ENCODE assay signal across 1 cellular context in genomic region chr4:126678608-126679007, GRCh38.
TF ChIP-seq lines count a peak whose summit lies in the region.

No MANE protein-coding gene starts in this region.

TF ChIP-seq in H1, 55 proteins besides CTCF, POLR2A, EP300 and RAD21 (continued from another document):
- TF ChIP-seq, protein P1, sequence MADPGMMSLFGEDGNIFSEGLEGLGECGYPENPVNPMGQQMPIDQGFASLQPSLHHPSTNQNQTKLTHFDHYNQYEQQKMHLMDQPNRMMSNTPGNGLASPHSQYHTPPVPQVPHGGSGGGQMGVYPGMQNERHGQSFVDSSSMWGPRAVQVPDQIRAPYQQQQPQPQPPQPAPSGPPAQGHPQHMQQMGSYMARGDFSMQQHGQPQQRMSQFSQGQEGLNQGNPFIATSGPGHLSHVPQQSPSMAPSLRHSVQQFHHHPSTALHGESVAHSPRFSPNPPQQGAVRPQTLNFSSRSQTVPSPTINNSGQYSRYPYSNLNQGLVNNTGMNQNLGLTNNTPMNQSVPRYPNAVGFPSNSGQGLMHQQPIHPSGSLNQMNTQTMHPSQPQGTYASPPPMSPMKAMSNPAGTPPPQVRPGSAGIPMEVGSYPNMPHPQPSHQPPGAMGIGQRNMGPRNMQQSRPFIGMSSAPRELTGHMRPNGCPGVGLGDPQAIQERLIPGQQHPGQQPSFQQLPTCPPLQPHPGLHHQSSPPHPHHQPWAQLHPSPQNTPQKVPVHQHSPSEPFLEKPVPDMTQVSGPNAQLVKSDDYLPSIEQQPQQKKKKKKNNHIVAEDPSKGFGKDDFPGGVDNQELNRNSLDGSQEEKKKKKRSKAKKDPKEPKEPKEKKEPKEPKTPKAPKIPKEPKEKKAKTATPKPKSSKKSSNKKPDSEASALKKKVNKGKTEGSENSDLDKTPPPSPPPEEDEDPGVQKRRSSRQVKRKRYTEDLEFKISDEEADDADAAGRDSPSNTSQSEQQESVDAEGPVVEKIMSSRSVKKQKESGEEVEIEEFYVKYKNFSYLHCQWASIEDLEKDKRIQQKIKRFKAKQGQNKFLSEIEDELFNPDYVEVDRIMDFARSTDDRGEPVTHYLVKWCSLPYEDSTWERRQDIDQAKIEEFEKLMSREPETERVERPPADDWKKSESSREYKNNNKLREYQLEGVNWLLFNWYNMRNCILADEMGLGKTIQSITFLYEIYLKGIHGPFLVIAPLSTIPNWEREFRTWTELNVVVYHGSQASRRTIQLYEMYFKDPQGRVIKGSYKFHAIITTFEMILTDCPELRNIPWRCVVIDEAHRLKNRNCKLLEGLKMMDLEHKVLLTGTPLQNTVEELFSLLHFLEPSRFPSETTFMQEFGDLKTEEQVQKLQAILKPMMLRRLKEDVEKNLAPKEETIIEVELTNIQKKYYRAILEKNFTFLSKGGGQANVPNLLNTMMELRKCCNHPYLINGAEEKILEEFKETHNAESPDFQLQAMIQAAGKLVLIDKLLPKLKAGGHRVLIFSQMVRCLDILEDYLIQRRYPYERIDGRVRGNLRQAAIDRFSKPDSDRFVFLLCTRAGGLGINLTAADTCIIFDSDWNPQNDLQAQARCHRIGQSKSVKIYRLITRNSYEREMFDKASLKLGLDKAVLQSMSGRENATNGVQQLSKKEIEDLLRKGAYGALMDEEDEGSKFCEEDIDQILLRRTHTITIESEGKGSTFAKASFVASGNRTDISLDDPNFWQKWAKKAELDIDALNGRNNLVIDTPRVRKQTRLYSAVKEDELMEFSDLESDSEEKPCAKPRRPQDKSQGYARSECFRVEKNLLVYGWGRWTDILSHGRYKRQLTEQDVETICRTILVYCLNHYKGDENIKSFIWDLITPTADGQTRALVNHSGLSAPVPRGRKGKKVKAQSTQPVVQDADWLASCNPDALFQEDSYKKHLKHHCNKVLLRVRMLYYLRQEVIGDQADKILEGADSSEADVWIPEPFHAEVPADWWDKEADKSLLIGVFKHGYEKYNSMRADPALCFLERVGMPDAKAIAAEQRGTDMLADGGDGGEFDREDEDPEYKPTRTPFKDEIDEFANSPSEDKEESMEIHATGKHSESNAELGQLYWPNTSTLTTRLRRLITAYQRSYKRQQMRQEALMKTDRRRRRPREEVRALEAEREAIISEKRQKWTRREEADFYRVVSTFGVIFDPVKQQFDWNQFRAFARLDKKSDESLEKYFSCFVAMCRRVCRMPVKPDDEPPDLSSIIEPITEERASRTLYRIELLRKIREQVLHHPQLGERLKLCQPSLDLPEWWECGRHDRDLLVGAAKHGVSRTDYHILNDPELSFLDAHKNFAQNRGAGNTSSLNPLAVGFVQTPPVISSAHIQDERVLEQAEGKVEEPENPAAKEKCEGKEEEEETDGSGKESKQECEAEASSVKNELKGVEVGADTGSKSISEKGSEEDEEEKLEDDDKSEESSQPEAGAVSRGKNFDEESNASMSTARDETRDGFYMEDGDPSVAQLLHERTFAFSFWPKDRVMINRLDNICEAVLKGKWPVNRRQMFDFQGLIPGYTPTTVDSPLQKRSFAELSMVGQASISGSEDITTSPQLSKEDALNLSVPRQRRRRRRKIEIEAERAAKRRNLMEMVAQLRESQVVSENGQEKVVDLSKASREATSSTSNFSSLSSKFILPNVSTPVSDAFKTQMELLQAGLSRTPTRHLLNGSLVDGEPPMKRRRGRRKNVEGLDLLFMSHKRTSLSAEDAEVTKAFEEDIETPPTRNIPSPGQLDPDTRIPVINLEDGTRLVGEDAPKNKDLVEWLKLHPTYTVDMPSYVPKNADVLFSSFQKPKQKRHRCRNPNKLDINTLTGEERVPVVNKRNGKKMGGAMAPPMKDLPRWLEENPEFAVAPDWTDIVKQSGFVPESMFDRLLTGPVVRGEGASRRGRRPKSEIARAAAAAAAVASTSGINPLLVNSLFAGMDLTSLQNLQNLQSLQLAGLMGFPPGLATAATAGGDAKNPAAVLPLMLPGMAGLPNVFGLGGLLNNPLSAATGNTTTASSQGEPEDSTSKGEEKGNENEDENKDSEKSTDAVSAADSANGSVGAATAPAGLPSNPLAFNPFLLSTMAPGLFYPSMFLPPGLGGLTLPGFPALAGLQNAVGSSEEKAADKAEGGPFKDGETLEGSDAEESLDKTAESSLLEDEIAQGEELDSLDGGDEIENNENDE (IDR thresholded peaks at IDR 0.05; ENCODE audit: insufficient replicate concordance, low read length), result no peak
- no peak for TF ChIP-seq RFX5 (IDR thresholded peaks at IDR 0.05; ENCODE audit: borderline replicate concordance, low read depth, low read length)
- no peak for TF ChIP-seq USF2 (IDR thresholded peaks at IDR 0.05; ENCODE audit: low read length)
- no peak for TF ChIP-seq BRCA1 (IDR thresholded peaks at IDR 0.05; ENCODE audit: low read depth, low read length)
- TF ChIP-seq RXRA (IDR thresholded peaks at IDR 0.05; ENCODE audit: insufficient read depth, low read depth, low read length), result no peak
- TF ChIP-seq NANOG (IDR thresholded peaks at IDR 0.05; ENCODE audit: insufficient read depth, low read depth, low read length, poor library complexity, severe bottlenecking), result no peak
- TF ChIP-seq RNF2 (IDR thresholded peaks at IDR 0.05; ENCODE audit: borderline replicate concordance, low read depth, low read length, missing control alignments, poor library complexity, severe bottlenecking), result no peak
- no peak for TF ChIP-seq TCF12 (IDR thresholded peaks at IDR 0.05; ENCODE audit: low read depth, low read length)
- no peak for TF ChIP-seq SRF (IDR thresholded peaks at IDR 0.05; ENCODE audit: low read depth, low read length)
- no peak for TF ChIP-seq POU5F1 (IDR thresholded peaks at IDR 0.05; ENCODE audit: low read depth, low read length)
- TF ChIP-seq EGR1 (IDR thresholded peaks at IDR 0.05; ENCODE audit: borderline replicate concordance, low read depth, low read length), result no peak
- no peak for TF ChIP-seq TBP (IDR thresholded peaks at IDR 0.05; ENCODE audit: low read depth, low read length)
TF ChIP-seq in H1: peak in this region for 0.
